In genomic region chr15:90684281-90684680, GRCh38 we compare ENCODE assay signal across 14 cellular contexts.
"Had no signal": no experiment of that assay in that cellular context is flagged by ENCODE, and none has a peak within 500 bp of the region (broad histone marks: within the 10 kb centered on the region; RNA-seq: fewer than 3 reads in every experiment).

No MANE protein-coding gene starts in this region.

- H3K27ac Mint-ChIP-seq: activated naive CD8-positive, alpha-beta T cell treated with anti-CD3 and anti-CD28 coated beads, Interleukin-2, amount 50 U/mL, for 24 hours had no signal

- H3K27me3 Mint-ChIP-seq: activated naive CD8-positive, alpha-beta T cell treated with anti-CD3 and anti-CD28 coated beads, Interleukin-2, amount 50 U/mL, for 24 hours; naive thymus-derived CD8-positive, alpha-beta T cell had no signal

- H3K4me3 ChIP-seq: esophagus squamous epithelium, psoas muscle, right lobe of liver, spleen, uterus had no signal

- H3K36me3 Mint-ChIP-seq: naive thymus-derived CD8-positive, alpha-beta T cell had no signal

- ATAC-seq: activated naive CD8-positive, alpha-beta T cell treated with anti-CD3 and anti-CD28 coated beads, Interleukin-2, amount 50 U/mL, for 24 hours; foreskin keratinocyte; left colon; naive thymus-derived CD8-positive, alpha-beta T cell; psoas muscle; right lobe of liver had no signal

- DNase-seq: activated CD4-positive, alpha-beta T cell treated with anti-CD3 and anti-CD28 coated beads, Interleukin-2, amount 50 U/mL, for 4 hours; activated CD4-positive, CD25-positive, alpha-beta regulatory T cell; activated naive CD8-positive, alpha-beta T cell treated with anti-CD3 and anti-CD28 coated beads, Interleukin-2, amount 50 U/mL, for 24 hours; esophagus squamous epithelium; foreskin keratinocyte; left colon; naive thymus-derived CD8-positive, alpha-beta T cell; psoas muscle; right lobe of liver; spleen; stimulated activated CD4-positive, alpha-beta T cell treated with anti-CD3 and anti-CD28 coated beads, Interleukin-2, amount 100 ng/mL, for 24 hours; T-helper 1 cell had no signal

- H3K36me3 ChIP-seq: esophagus squamous epithelium, right lobe of liver, spleen, uterus had no signal

- H3K9me3 Mint-ChIP-seq: activated naive CD8-positive, alpha-beta T cell treated with anti-CD3 and anti-CD28 coated beads, Interleukin-2, amount 50 U/mL, for 24 hours; naive thymus-derived CD8-positive, alpha-beta T cell had no signal

- H3K27ac ChIP-seq: esophagus squamous epithelium, foreskin keratinocyte, psoas muscle, right lobe of liver, spleen, uterus had no signal

- H3K4me3 Mint-ChIP-seq: activated naive CD8-positive, alpha-beta T cell treated with anti-CD3 and anti-CD28 coated beads, Interleukin-2, amount 50 U/mL, for 24 hours; naive thymus-derived CD8-positive, alpha-beta T cell had no signal

- H3K27me3 ChIP-seq: esophagus squamous epithelium, right lobe of liver, spleen, uterus had no signal

- H3K9me3 ChIP-seq: right lobe of liver, uterus had no signal

- FAIRE-seq: astrocyte had no signal

- H3K4me1 ChIP-seq: foreskin keratinocyte, psoas muscle, right lobe of liver had no signal
